Comparison of ENCODE assay signal across 30 cellular contexts in the genomic region with DNA sequence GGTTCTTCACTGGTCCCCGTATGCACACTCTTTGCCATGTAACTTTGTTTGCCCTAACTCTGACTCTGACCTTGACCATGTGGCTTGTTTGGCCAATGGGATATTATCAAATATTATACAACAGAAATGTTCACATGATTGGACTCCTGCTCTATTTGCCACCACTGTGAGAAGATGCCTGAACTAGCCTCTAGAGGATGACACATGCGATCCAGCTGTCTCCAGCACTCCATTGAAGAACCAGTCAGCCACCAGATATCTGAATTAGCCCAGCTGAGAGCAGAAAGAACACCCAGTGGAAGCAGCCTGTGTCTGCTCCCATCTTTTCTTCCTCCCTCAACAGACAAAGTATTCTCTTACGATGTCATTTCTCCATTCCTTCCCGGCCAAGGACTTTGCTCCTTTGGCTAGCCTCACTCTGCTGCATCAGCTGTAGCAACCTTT.
A peak's percentile ranks its signal among the peaks of the same experiment; 100 is the strongest.
DNase-seq lines count a peak whose midpoint lies in the region; ATAC-seq, FAIRE-seq and TF ChIP-seq lines count a peak whose summit lies in the region.
"Had no signal": no experiment of that assay in that cellular context is flagged by ENCODE, and none has a peak within 500 bp of the region (broad histone marks: within the 10 kb centered on the region; RNA-seq: fewer than 3 reads in every experiment).

No MANE protein-coding gene starts in this region.

- no peaks in the 10 kb centered on the region for H3K9me3 ChIP-seq in HepG2 (ENCODE audit: low read length)
- H3K9me3 ChIP-seq in small intestine (ENCODE audit: control insufficient read depth, low read depth) = no peaks in the 10 kb centered on the region

- intact Hi-C loops in HepG2 (cut with micrococcal nuclease; ENCODE audit: unreplicated experiment) (loop anchor here (5.0 kb wide), 1 partner anchor 415 kb away; no protein-coding TSS in a partner anchor), lower leg skin (cut with DNase I; ENCODE audit: low total_unique reads) (no loop called here)

- no peak for FAIRE-seq in bronchial epithelial cell (lab: Jason Lieb, UNC)
- FAIRE-seq in HepG2 (lab: Jason Lieb, UNC) = peak; percentile 56
- no peak for FAIRE-seq in small intestine (lab: Jason Lieb, UNC)
- FAIRE-seq: A549, GM12891, H54, HTR-8/SVneo had no signal

- H3K27ac ChIP-seq in HepG2 (ENCODE audit: extremely low read length, insufficient read depth, low read length) = no peak overlapping the region
- H3K27ac ChIP-seq in small intestine (ENCODE audit: low read depth in 1 of 2, low read length in 1 of 2) = no peak overlapping the region
- H3K27ac ChIP-seq: A549, SK-N-MC had no signal

- H2AFZ ChIP-seq in HepG2 (ENCODE audit: low read length) = no peak overlapping the region

- no peaks in the 10 kb centered on the region for H3K27me3 ChIP-seq in bronchial epithelial cell (ENCODE audit: control insufficient read depth, insufficient read depth, low read length)
- H3K27me3 ChIP-seq in HepG2 (ENCODE audit: control insufficient read depth in 1 of 2, insufficient read depth in 2 of 2, low read length in 2 of 2) = 0 out of 5 replicates have a peak, but pooled peaks cover 0 to 3% of the 10 kb centered on the region in 2 experiments
- H3K27me3 ChIP-seq in small intestine (ENCODE audit: control insufficient read depth in 2 of 2, insufficient read depth in 2 of 2, low read length in 2 of 2) = no peaks in the 10 kb centered on the region

- H3K4me3 ChIP-seq in bronchial epithelial cell (ENCODE audit: low read depth, low read length) (no peak overlapping the region), HepG2 (replicated peaks in 1 of 3; ENCODE audit: insufficient read depth in 1 of 3, low read depth in 2 of 3, low read length in 3 of 3) (no peak overlapping the region), small intestine (ENCODE audit: low read depth in 1 of 2, low read length in 2 of 2) (no peak overlapping the region), lower leg skin (ENCODE audit: low read depth, poor library complexity, severe bottlenecking) (no peak overlapping the region)
- H3K4me3 ChIP-seq: A549, SK-N-MC had no signal

- peak overlapping the region; percentile 26 for H3K4me2 ChIP-seq in HepG2 (ENCODE audit: low read depth, low read length)
- H3K4me2 ChIP-seq: A549 had no signal

- peak in 1 of 2 experiments; percentile 48; a peak in 1 of 4 replicates for TF ChIP-seq EP300 in HepG2 (IDR thresholded peaks at IDR 0.05; ENCODE audit: low read depth in 2 of 2, low read length in 2 of 2)
- TF ChIP-seq EP300 in HepG2 (CRISPR knock-in tag; IDR thresholded peaks at IDR 0.05; ENCODE audit: borderline replicate concordance) = no peak

- WGBS in HepG2 (ENCODE audit: low lambda C conversion rate) = 18% methylated on average over 4 of the region's 4 CpGs
- 58 to 79% (median 78%) methylated on average over 4 of the region's 4 CpGs for WGBS in small intestine, 3 donors
- WGBS in lower leg skin, 2 donors = 98% methylated on average over 4 of the region's 4 CpGs

- in situ Hi-C loops in HepG2 (cut with HindIII; ENCODE audit: extremely low pct_ligation_motif_present, low pct_unique_long_range_greater_than_20kb) = no loop called here

- H3K36me3 ChIP-seq in bronchial epithelial cell (ENCODE audit: control insufficient read depth, insufficient read depth, low read length) (no peaks in the 10 kb centered on the region), HepG2 (replicated peaks in 1 of 2; ENCODE audit: control insufficient read depth in 1 of 2, insufficient read depth in 2 of 2, low read length in 2 of 2) (no peaks in the 10 kb centered on the region), small intestine (ENCODE audit: control insufficient read depth in 2 of 2, insufficient read depth in 2 of 2, low read length in 2 of 2) (no peaks in the 10 kb centered on the region)

- no peaks in the 10 kb centered on the region for H4K20me1 ChIP-seq in HepG2 (ENCODE audit: insufficient read depth, low read length)

- peak; percentile 13 for DNase-seq in HCEC 1CT
- peak; percentile 22 for DNase-seq in bronchial epithelial cell (ENCODE audit: low read depth)
- DNase-seq in HepG2 (ENCODE audit: low spot score) = peak; percentile 75
- DNase-seq in small intestine = peak; percentile 6
- no peak for DNase-seq in MV-4-11 (lab: John Stamatoyannopoulos, UW)
- no peak for DNase-seq in lower leg skin (ENCODE audit: low spot score in 2 of 2)
- no peak for DNase-seq in T-helper 2 cell
- DNase-seq: CD8-positive, alpha-beta memory T cell; DMS 273 treated with DMSO at 0.1 percent for 48 hours; DMS79 treated with DMSO at 0.1 percent for 48 hours; GF-D8; IMR-90; KG1; MM.1S; NCI-H1092; NCI-H1417 treated with DMSO at 0.1 percent for 48 hours; NCI-H1694 treated with DMSO at 0.1 percent for 48 hours; NCI-H2081; NCI-H2171; NCI-H226; NCI-H510A; NCI-H69; RPMI8226; SHP77; SW 1271 had no signal

- ATAC-seq in HepG2 = peak; percentile 96
- ATAC-seq: A549 had no signal

- BruUV-seq in HepG2 (replicated peaks; lab: Mats Ljungman, UMichigan) = no TSS peak

- no peak overlapping the region for H3K9ac ChIP-seq in HepG2 (ENCODE audit: insufficient read depth, low read depth, low read length)

- 0 out of 2 replicates have a peak, but pooled peaks have one; percentile 26 for TF ChIP-seq RAD21 in HepG2 (CRISPR knock-in tag; IDR thresholded peaks at IDR 0.05)

- TF ChIP-seq CTCF in bronchial epithelial cell (IDR thresholded peaks at IDR 0.05; ENCODE audit: insufficient read depth, low read length, severe bottlenecking) (no peak), HepG2 (CRISPR knock-in tag; IDR thresholded peaks at IDR 0.05) (0 out of 2 replicates have a peak, but pooled peaks have one; percentile 14), lower leg skin (IDR thresholded peaks at IDR 0.05) (no peak)

- no peak for TF ChIP-seq POLR2A in HepG2 (IDR thresholded peaks at IDR 0.05; ENCODE audit: insufficient read depth in 1 of 2, low read depth in 2 of 2, low read length in 2 of 2)
- TF ChIP-seq POLR2A in lower leg skin (IDR thresholded peaks at IDR 0.05) = no peak

- no peaks in the 10 kb centered on the region for H3K79me2 ChIP-seq in HepG2 (ENCODE audit: insufficient read depth, low read length)

- POLR2A ChIA-PET in HepG2 (lab: Yijun Ruan, JAX) = interaction anchor here (1.5 kb wide), 1 partner anchor 413 kb away, joined by 5 read pairs; a partner anchor contains a TSS

- H3K4me1 ChIP-seq in HepG2 (ENCODE audit: insufficient read depth, low read length) (peaks cover 19% of the 10 kb centered on the region), small intestine (ENCODE audit: control insufficient read depth in 2 of 2, insufficient read depth in 1 of 2, low read depth in 1 of 2, low read length in 1 of 2) (no peaks in the 10 kb centered on the region)
- H3K4me1 ChIP-seq: A549 had no signal

- CTCF ChIA-PET in HepG2 (lab: Yijun Ruan, JAX; ENCODE audit: low intra/inter-chr PET ratio, low total read pairs) = no interaction called here

TF ChIP-seq in HepG2, 621 proteins besides CTCF, POLR2A, EP300 and RAD21 (continues in another document):
- TF ChIP-seq CHD4 (IDR thresholded peaks at IDR 0.05; ENCODE audit: borderline replicate concordance, low read length) (no peak), SAP130 (CRISPR knock-in tag; IDR thresholded peaks at IDR 0.05; ENCODE audit: low read depth) (peak; percentile 29; the same call in 1 of the 2 replicates), FOSL2 (CRISPR knock-in tag; IDR thresholded peaks at IDR 0.05) (peak; percentile 66), ZNF20 (CRISPR knock-in tag; IDR thresholded peaks at IDR 0.05) (no peak), FOXA3 (CRISPR knock-in tag; IDR thresholded peaks at IDR 0.05) (peak; percentile 44; the same call in 1 of the 2 replicates), EED (CRISPR knock-in tag; IDR thresholded peaks at IDR 0.05) (no peak), ATM (IDR thresholded peaks at IDR 0.05; ENCODE audit: borderline replicate concordance) (peak; percentile 83; the same call in 1 of the 2 replicates), ZNF7 (CRISPR knock-in tag; IDR thresholded peaks at IDR 0.05) (0 out of 2 replicates have a peak, but pooled peaks have one; percentile 42), RARA (CRISPR knock-in tag; IDR thresholded peaks at IDR 0.05) (peak; percentile 94), KLF11 (CRISPR knock-in tag; IDR thresholded peaks at IDR 0.05) (no peak), BORCS8-MEF2B (CRISPR knock-in tag; IDR thresholded peaks at IDR 0.05) (peak; percentile 55; the same call in 1 of the 2 replicates)
- TF ChIP-seq, protein P1, sequence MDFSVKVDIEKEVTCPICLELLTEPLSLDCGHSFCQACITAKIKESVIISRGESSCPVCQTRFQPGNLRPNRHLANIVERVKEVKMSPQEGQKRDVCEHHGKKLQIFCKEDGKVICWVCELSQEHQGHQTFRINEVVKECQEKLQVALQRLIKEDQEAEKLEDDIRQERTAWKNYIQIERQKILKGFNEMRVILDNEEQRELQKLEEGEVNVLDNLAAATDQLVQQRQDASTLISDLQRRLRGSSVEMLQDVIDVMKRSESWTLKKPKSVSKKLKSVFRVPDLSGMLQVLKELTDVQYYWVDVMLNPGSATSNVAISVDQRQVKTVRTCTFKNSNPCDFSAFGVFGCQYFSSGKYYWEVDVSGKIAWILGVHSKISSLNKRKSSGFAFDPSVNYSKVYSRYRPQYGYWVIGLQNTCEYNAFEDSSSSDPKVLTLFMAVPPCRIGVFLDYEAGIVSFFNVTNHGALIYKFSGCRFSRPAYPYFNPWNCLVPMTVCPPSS (IDR thresholded peaks at IDR 0.05) = no peak

Comparison
In these comparisons a context has a peak if more than half of its experiments do, and no peak if none do; other contexts are left out.
1. DNase-seq: peak in HCEC 1CT (single experiment), bronchial epithelial cell (single experiment), HepG2 (single experiment) and small intestine (single experiment); none in MV-4-11 (single experiment), lower leg skin (0 of 2) and T-helper 2 cell (0 of 5).